8 cellular contexts compared by ENCODE assay signal in genomic region chr7:139340037-139340807, GRCh38. TPM values are rescaled to one million over a fixed set of nuclear protein-coding genes. Genes with fewer than 3 reads are reported as not detected.
DNase-seq lines count a peak whose midpoint lies in the region; ATAC-seq and TF ChIP-seq lines count a peak whose summit lies in the region.

No MANE protein-coding gene starts in this region.

- intact Hi-C loops in head of caudate nucleus (cut with DNase I): loop anchor here (1.0 to 5.0 kb wide), 4 partner anchors 20 to 207 kb away; partner anchors contain the start of gene UBN2

- peaks cover 7% of the 10 kb centered on the region for H3K9me3 Mint-ChIP-seq in activated naive CD8-positive, alpha-beta T cell treated with anti-CD3 and anti-CD28 coated beads, Interleukin-2, amount 10 ng/mL, durations not matched to agents 7 days and 5 days
- no peaks in the 10 kb centered on the region for H3K9me3 Mint-ChIP-seq in osteocyte (ENCODE audit: unreplicated experiment)

- H3K9me3 ChIP-seq in thymus (ENCODE audit: control insufficient read depth): no peaks in the 10 kb centered on the region

- POLR2A ChIA-PET in activated naive CD8-positive, alpha-beta T cell treated with anti-CD3 and anti-CD28 coated beads, Interleukin-2, amount 10 ng/mL, durations not matched to agents 7 days and 5 days (lab: Charles Lee): interaction anchor here (0.8 to 3.1 kb wide), 7 partner anchors 17 to 245 kb away, joined by 3 to 33 read pairs (median 4); partner anchors contain the start of gene LUC7L2

- peaks cover 2% of the 10 kb centered on the region for H3K27me3 Mint-ChIP-seq in activated naive CD8-positive, alpha-beta T cell treated with anti-CD3 and anti-CD28 coated beads, Interleukin-2, amount 10 ng/mL, durations not matched to agents 7 days and 5 days
- H3K27me3 Mint-ChIP-seq in osteocyte (ENCODE audit: unreplicated experiment): no peaks in the 10 kb centered on the region

- H3K36me3 ChIP-seq in thymus (ENCODE audit: control insufficient read depth, insufficient read depth): no peaks in the 10 kb centered on the region

- whole genome bisulfite sequencing in thymus: 3% methylated on average over 66 of the region's 66 CpGs

- peaks cover 5% of the 10 kb centered on the region for H3K4me1 ChIP-seq in thymus (ENCODE audit: control insufficient read depth, insufficient read depth, low read length)

- peak overlapping the region; percentile 100 for H3K27ac ChIP-seq in thymus (ENCODE audit: low read depth)

- DNase-seq in GM12865 (ENCODE audit: low read depth) (peak; percentile 100), NCI-H1105 treated with DMSO at 0.1 percent for 48 hours (lab: John Stamatoyannopoulos, UW) (peak; percentile 99), SKM-1 treated with dmso at 0.1 percent for 144 hours (lab: John Stamatoyannopoulos, UW; ENCODE audit: unreplicated experiment) (peak; percentile 100), head of caudate nucleus (peak; percentile 91 to 99 (median 98)), osteocyte (ENCODE audit: extremely low spot score, unreplicated experiment) (peak; percentile 99)
- peak; percentile 97 for DNase-seq in activated naive CD8-positive, alpha-beta T cell treated with anti-CD3 and anti-CD28 coated beads, Interleukin-2, amount 10 ng/mL, durations not matched to agents 7 days and 5 days

- H3K27ac Mint-ChIP-seq in activated naive CD8-positive, alpha-beta T cell treated with anti-CD3 and anti-CD28 coated beads, Interleukin-2, amount 10 ng/mL, durations not matched to agents 7 days and 5 days: peak overlapping the region; percentile 99
- peak overlapping the region; percentile 100 for H3K27ac Mint-ChIP-seq in osteocyte (ENCODE audit: unreplicated experiment)

- TF ChIP-seq CTCF in GM12865 (IDR thresholded peaks at IDR 0.05; ENCODE audit: insufficient read depth, low read depth, low read length, missing control alignments) (peak; percentile 77), osteocyte (IDR thresholded peaks at IDR 0.05) (peak; percentile 87)

- H3K27me3 ChIP-seq in thymus (ENCODE audit: control insufficient read depth, insufficient read depth): no peaks in the 10 kb centered on the region

- H3K4me3 ChIP-seq in GM12865 (ENCODE audit: low read depth, low read length) (peak overlapping the region; percentile 90), thymus (ENCODE audit: low read length) (peak overlapping the region; percentile 94)

- peak; percentile 85 for ATAC-seq in HG02759 (IDR thresholded peaks at IDR 0.05; ENCODE audit: unreplicated experiment)
- peak; percentile 75 for ATAC-seq in activated naive CD8-positive, alpha-beta T cell treated with anti-CD3 and anti-CD28 coated beads, Interleukin-2, amount 10 ng/mL, durations not matched to agents 7 days and 5 days (ENCODE audit: low read depth)

- H3K4me1 Mint-ChIP-seq in activated naive CD8-positive, alpha-beta T cell treated with anti-CD3 and anti-CD28 coated beads, Interleukin-2, amount 10 ng/mL, durations not matched to agents 7 days and 5 days: peaks cover 21% of the 10 kb centered on the region
- peaks cover 20% of the 10 kb centered on the region for H3K4me1 Mint-ChIP-seq in osteocyte (ENCODE audit: unreplicated experiment)

- peaks cover 6% of the 10 kb centered on the region for H3K36me3 Mint-ChIP-seq in activated naive CD8-positive, alpha-beta T cell treated with anti-CD3 and anti-CD28 coated beads, Interleukin-2, amount 10 ng/mL, durations not matched to agents 7 days and 5 days
- H3K36me3 Mint-ChIP-seq in osteocyte (ENCODE audit: unreplicated experiment): no peaks in the 10 kb centered on the region

- peak overlapping the region; percentile 90 for H3K4me3 Mint-ChIP-seq in activated naive CD8-positive, alpha-beta T cell treated with anti-CD3 and anti-CD28 coated beads, Interleukin-2, amount 10 ng/mL, durations not matched to agents 7 days and 5 days
- H3K4me3 Mint-ChIP-seq in osteocyte (ENCODE audit: unreplicated experiment): peak overlapping the region; percentile 90

RNA-seq across cellular contexts. Expression of gene FMC1, which starts 0.9 kb away (rescaled TPM):
- 1 to 10 TPM; 7.5 to 8.0 TPM for total RNA-seq in activated naive CD8-positive, alpha-beta T cell treated with anti-CD3 and anti-CD28 coated beads, Interleukin-2, amount 10 ng/mL, durations not matched to agents 7 days and 5 days
- total RNA-seq in osteocyte: 8.6 and 13.5 TPM in 2 replicates
- polyA plus RNA-seq in thymus: 24.6 TPM

RNA-seq across cellular contexts. Expression of gene LUC7L2, which starts 19.5 kb away (rescaled TPM):
- 100 to 1,000 TPM; 138 TPM for total RNA-seq in activated naive CD8-positive, alpha-beta T cell treated with anti-CD3 and anti-CD28 coated beads, Interleukin-2, amount 10 ng/mL, durations not matched to agents 7 days and 5 days
- 112 and 116 TPM in 2 replicates for total RNA-seq in osteocyte
- 108 TPM for polyA plus RNA-seq in thymus

Comparison
In these comparisons a context has a peak if more than half of its experiments do, and no peak if none do; other contexts are left out.
1. Peak in every context shown above with its lines: DNase-seq, ATAC-seq, H3K4me3 ChIP-seq and H3K27ac ChIP-seq.